Comparison of ENCODE assay signal across 33 cellular contexts in the genomic region with DNA sequence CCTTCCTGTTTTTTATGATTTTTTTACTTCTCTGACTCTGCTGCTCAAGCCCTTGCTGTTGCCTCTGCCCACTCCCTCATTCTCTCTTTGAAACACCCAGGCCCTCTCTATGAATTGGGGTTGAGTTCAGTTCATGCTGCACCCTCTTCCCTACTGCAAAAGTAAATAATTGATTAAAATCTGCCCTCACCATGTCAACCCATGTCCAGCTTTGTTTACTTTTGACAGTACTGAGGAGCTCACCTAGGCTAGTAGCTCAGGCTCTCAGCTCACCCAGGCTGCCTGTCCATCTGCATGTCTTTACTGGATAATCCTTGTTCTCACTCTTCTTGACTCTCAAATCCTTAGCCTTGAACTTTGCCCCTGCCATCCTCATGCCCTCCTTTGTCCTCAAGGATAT.
"Had no signal": no experiment of that assay in that cellular context is flagged by ENCODE, and none has a peak within 500 bp of the region (broad histone marks: within the 10 kb centered on the region; RNA-seq: fewer than 3 reads in every experiment).

No MANE protein-coding gene starts in this region.

- H3K4me1 ChIP-seq: Peyer's patch had no signal

- H3K9me3 Mint-ChIP-seq: activated CD4-positive, alpha-beta T cell treated with anti-CD3 and anti-CD28 coated beads, Interleukin-2, amount 10 ng/mL, durations not matched to agents 24 days and 14 days; activated CD8-positive, alpha-beta T cell treated with anti-CD3 and anti-CD28 coated beads for 36 hours; activated naive CD4-positive, alpha-beta T cell treated with anti-CD3 and anti-CD28 coated beads, Interleukin-2, amount 10 ng/mL, durations not matched to agents 7 days and 5 days; activated naive CD8-positive, alpha-beta T cell treated with anti-CD3 and anti-CD28 coated beads, Interleukin-2, amount 50 U/mL, for 24 hours; activated T-helper 1 cell treated with anti-CD3 and anti-CD28 coated beads, Interleukin-12 subunit alpha, Interleukin-12 subunit beta, Interleukin-2, Interleukin-4 antibody, amounts not matched to agents 30 ng/mL and 10 ng/mL and 1 ng/mL, durations not matched to agents 14 hours and 24 hours and 36 hours; brain had no signal

- H3K4me3 Mint-ChIP-seq: activated CD4-positive, alpha-beta T cell treated with anti-CD3 and anti-CD28 coated beads, Interleukin-2, amount 10 ng/mL, durations not matched to agents 24 days and 14 days; activated CD8-positive, alpha-beta T cell treated with anti-CD3 and anti-CD28 coated beads for 36 hours; activated naive CD4-positive, alpha-beta T cell treated with anti-CD3 and anti-CD28 coated beads, Interleukin-2, amount 10 ng/mL, durations not matched to agents 7 days and 5 days; activated naive CD8-positive, alpha-beta T cell; activated naive CD8-positive, alpha-beta T cell treated with anti-CD3 and anti-CD28 coated beads, Interleukin-2, amount 50 U/mL, for 24 hours; activated T-helper 1 cell treated with anti-CD3 and anti-CD28 coated beads, Interleukin-12 subunit alpha, Interleukin-12 subunit beta, Interleukin-2, Interleukin-4 antibody, amounts not matched to agents 30 ng/mL and 10 ng/mL and 1 ng/mL, durations not matched to agents 14 hours and 24 hours and 36 hours; brain had no signal

- H3K4me3 ChIP-seq: Peyer's patch had no signal

- ATAC-seq: activated CD8-positive, alpha-beta T cell treated with anti-CD3 and anti-CD28 coated beads for 36 hours; activated naive CD8-positive, alpha-beta T cell treated with anti-CD3 and anti-CD28 coated beads, Interleukin-2, amount 50 U/mL, for 24 hours; PC-3 had no signal

- H3K9me3 ChIP-seq: Peyer's patch had no signal

- H3K36me3 Mint-ChIP-seq: activated naive CD4-positive, alpha-beta T cell treated with anti-CD3 and anti-CD28 coated beads, Interleukin-2, amount 10 ng/mL, durations not matched to agents 7 days and 5 days; activated naive CD8-positive, alpha-beta T cell; brain had no signal

- H3K4me2 ChIP-seq: KMS-11 had no signal

- H3K36me3 ChIP-seq: Peyer's patch had no signal

- DNase-seq: activated CD4-positive, alpha-beta T cell treated with anti-CD3 and anti-CD28 coated beads, Interleukin-2, amount 10 ng/mL, durations not matched to agents 24 days and 14 days; activated CD4-positive, alpha-beta T cell treated with anti-CD3 and anti-CD28 coated beads, Interleukin-2, amount 50 U/mL, for 4 hours; activated CD8-positive, alpha-beta T cell treated with anti-CD3 and anti-CD28 coated beads for 36 hours; activated gamma-delta T cell treated with Interleukin-2 at 50 U/mL for 16 hours; activated naive CD4-positive, alpha-beta T cell treated with anti-CD3 and anti-CD28 coated beads, Interleukin-2, amount 10 ng/mL, durations not matched to agents 7 days and 5 days; activated naive CD8-positive, alpha-beta T cell treated with anti-CD3 and anti-CD28 coated beads, Interleukin-2, amount 50 U/mL, for 24 hours; activated T-cell treated with anti-CD3 and anti-CD28 coated beads, Interleukin-2, amount 50 U/mL, for 1 hour; anterior cingulate cortex; caudate nucleus; cerebellar nuclear complex; NCI-H1092 treated with DMSO at 0.1 percent for 48 hours; NCI-H1417; NCI-H146; NCI-H187; NCI-H2029 treated with DMSO at 0.1 percent for 48 hours; NCI-H2107; NCI-H2171; NCI-H510A; NCI-H526 treated with DMSO at 0.1 percent for 48 hours; NCI-H82; NK-92 treated with Interleukin-12 subunit alpha and Interleukin-12 subunit beta, amount 100 ng/mL, for 24 hours; PC-3; Peyer's patch; RPMI8226; SW 1271; T-helper 1 cell; T-helper 2 cell; T-helper 9 cell had no signal

- H3K27ac ChIP-seq: KMS-11, Peyer's patch had no signal

- H3K27ac Mint-ChIP-seq: activated CD4-positive, alpha-beta T cell treated with anti-CD3 and anti-CD28 coated beads, Interleukin-2, amount 10 ng/mL, durations not matched to agents 24 days and 14 days; activated CD8-positive, alpha-beta T cell treated with anti-CD3 and anti-CD28 coated beads for 36 hours; activated naive CD4-positive, alpha-beta T cell treated with anti-CD3 and anti-CD28 coated beads, Interleukin-2, amount 10 ng/mL, durations not matched to agents 7 days and 5 days; activated naive CD8-positive, alpha-beta T cell; activated naive CD8-positive, alpha-beta T cell treated with anti-CD3 and anti-CD28 coated beads, Interleukin-2, amount 50 U/mL, for 24 hours; activated T-helper 1 cell treated with anti-CD3 and anti-CD28 coated beads, Interleukin-12 subunit alpha, Interleukin-12 subunit beta, Interleukin-2, Interleukin-4 antibody, amounts not matched to agents 30 ng/mL and 10 ng/mL and 1 ng/mL, durations not matched to agents 14 hours and 24 hours and 36 hours; brain had no signal

- FAIRE-seq: bronchial epithelial cell had no signal

- H3K4me1 Mint-ChIP-seq: activated CD4-positive, alpha-beta T cell treated with anti-CD3 and anti-CD28 coated beads, Interleukin-2, amount 10 ng/mL, durations not matched to agents 24 days and 14 days; activated naive CD4-positive, alpha-beta T cell treated with anti-CD3 and anti-CD28 coated beads, Interleukin-2, amount 10 ng/mL, durations not matched to agents 7 days and 5 days; activated naive CD8-positive, alpha-beta T cell treated with anti-CD3 and anti-CD28 coated beads, Interleukin-2, amount 50 U/mL, for 24 hours; brain had no signal
